ENCODE assay signal across 8 cellular contexts in genomic region chr7:26201261-26202018, GRCh38. TPM values are rescaled to one million over a fixed set of nuclear protein-coding genes. Genes with fewer than 3 reads are reported as not detected.
DNase-seq lines count a peak whose midpoint lies in the region; ATAC-seq and TF ChIP-seq lines count a peak whose summit lies in the region.

CBX3 (plus strand) TSS chr7:26201745; CDS start chr7:26202999, 1,254 bp downstream.

- H3K27me3 Mint-ChIP-seq in IgD-negative memory B cell, result no peaks in the 10 kb centered on the region

- H3K4me3 ChIP-seq in PC-3 (ENCODE audit: low read length) (peak within 1 kb of the TSS; percentile 99), epithelial cell of proximal tubule (ENCODE audit: low read depth, low read length) (peak within 1 kb of the TSS; percentile 94)

- no TSS peak for BruUV-seq in PC-3 (replicated peaks; lab: Mats Ljungman, UMichigan)

- CTCF ChIA-PET in PC-3 (lab: Charles Lee), result no interaction called here

- TF ChIP-seq CTCF in PC-3 (conservative IDR thresholded peaks at IDR 0.05; ENCODE audit: low read depth, low read length) (no peak), epithelial cell of proximal tubule (conservative IDR thresholded peaks at IDR 0.05; ENCODE audit: low read depth, low read length) (no peak)

- peak within 1 kb of the TSS; percentile 99 to 100 (median 100) for H3K27ac Mint-ChIP-seq in IgD-negative memory B cell

- H3K9me3 ChIP-seq in PC-3 (ENCODE audit: low read length), result no peaks in the 10 kb centered on the region

- intact Hi-C loops in PC-3 (cut with micrococcal nuclease), result loop anchor here (5.0 kb wide), 2 partner anchors 91 to 966 kb away; partner anchors contain the start of genes HOXA9 and SNX10

- H3K4me1 ChIP-seq in PC-3 (ENCODE audit: insufficient read depth, low read length), result peaks cover 27% of the 10 kb centered on the region

- peak within 1 kb of the TSS; percentile 95 for H2AFZ ChIP-seq in PC-3 (ENCODE audit: low read length)

- peaks cover 11% of the 10 kb centered on the region for H3F3A ChIP-seq in PC-3 (ENCODE audit: low read length, unreplicated experiment)

- peaks cover 15% of the 10 kb centered on the region for H3K36me3 Mint-ChIP-seq in IgD-negative memory B cell

- peaks cover 53% of the 10 kb centered on the region for H3K36me3 ChIP-seq in PC-3 (ENCODE audit: low read depth, low read length)

- ATAC-seq in GM21529 (IDR thresholded peaks at IDR 0.05; ENCODE audit: unreplicated experiment) (peak; percentile 38), PC-3 (peak; percentile 53)

- no peaks in the 10 kb centered on the region for H3K27me3 ChIP-seq in PC-3 (ENCODE audit: low read length)

- POLR2A ChIA-PET in PC-3 (lab: Charles Lee; ENCODE audit: unreplicated experiment), result interaction anchor here (0.6 to 1.0 kb wide), 4 partner anchors 45 to 1213 kb away, joined by 3 to 4 read pairs (median 4); no protein-coding TSS in a partner anchor

- peak within 1 kb of the TSS; percentile 95 for H3K27ac ChIP-seq in PC-3 (ENCODE audit: low read length)

- peak within 1 kb of the TSS; percentile 97 for H3K4me2 ChIP-seq in PC-3 (ENCODE audit: low read length)

- peaks cover 37 to 60% (median 38%) of the 10 kb centered on the region in 3 donors for H3K4me1 Mint-ChIP-seq in IgD-negative memory B cell

- peaks cover 91% of the 10 kb centered on the region for H3K79me2 ChIP-seq in PC-3 (ENCODE audit: low read length)

- H3K9me2 ChIP-seq in PC-3 (replicated peaks; ENCODE audit: low read length), result no peaks in the 10 kb centered on the region

- peak within 1 kb of the TSS; percentile 96 for H3K9ac ChIP-seq in PC-3 (ENCODE audit: low read length)

- H3K4me3 Mint-ChIP-seq in IgD-negative memory B cell, result peak within 1 kb of the TSS; percentile 98 to 100 (median 99)

- peaks cover 75% of the 10 kb centered on the region for H4K20me1 ChIP-seq in PC-3 (ENCODE audit: low read length)

- H3K9me3 Mint-ChIP-seq in IgD-negative memory B cell, result peaks cover 0 to 2% (median 0%) of the 10 kb centered on the region in 3 donors

- DNase-seq in DMS153 (lab: John Stamatoyannopoulos, UW) (peak; percentile 89), PC-3 (peak; percentile 84), activated T-cell treated with anti-CD3 and anti-CD28 coated beads for 4 hours (peak; percentile 73), epithelial cell of proximal tubule (ENCODE audit: low read depth) (no peak), mucosa of gallbladder (ENCODE audit: low spot score) (peak; percentile 89)
- peak; percentile 74 to 80 for DNase-seq in stimulated activated CD8-positive, alpha-beta memory T cell treated with anti-CD3 and anti-CD28 coated beads, Interleukin-4, amount 100 ng/mL, for 4 hours (ENCODE audit: low read depth in 2 of 2, low spot score in 1 of 2)

RNA-seq across cellular contexts. Expression of gene CBX3, which starts in this region (rescaled TPM):
- polyA plus RNA-seq in IgD-negative memory B cell, result 68.7 TPM
- total RNA-seq in PC-3 (2014; rRNA removed) (126 and 132 TPM in 2 replicates), epithelial cell of proximal tubule (139 and 151 TPM in 2 replicates), mucosa of gallbladder (71.9 TPM)
